In genomic region chr10:125333209-125333591, GRCh38 we compare ENCODE assay signal across 26 cellular contexts.
"Had no signal": no experiment of that assay in that cellular context is flagged by ENCODE, and none has a peak within 500 bp of the region (broad histone marks: within the 10 kb centered on the region; RNA-seq: fewer than 3 reads in every experiment).

No MANE protein-coding gene starts in this region.

- ATAC-seq: gastroesophageal sphincter; lower lobe of right lung; natural killer cell; stimulated activated naive CD8-positive, alpha-beta T cell treated with anti-CD3 and anti-CD28 coated beads, Interleukin-15, Interleukin-2, amounts not matched to agents 100 U/mL and 50 U/mL, for 24 hours had no signal

- H3K27ac ChIP-seq: brain microvascular endothelial cell, epithelial cell of prostate, esophagus squamous epithelium, gastroesophageal sphincter, lower lobe of right lung, spleen, thoracic aorta, uterus, VCaP had no signal

- H3K27me3 ChIP-seq: brain microvascular endothelial cell, esophagus squamous epithelium, gastroesophageal sphincter, uterus had no signal

- DNase-seq: activated CD4-positive, alpha-beta T cell treated with anti-CD3 and anti-CD28 coated beads for 4 hours; activated CD4-positive, alpha-beta T cell treated with anti-CD3 and anti-CD28 coated beads, Interleukin-2, amount 50 U/mL, for 4 hours; activated CD8-positive, alpha-beta memory T cell treated with anti-CD3 and anti-CD28 coated beads for 24 hours; activated gamma-delta T cell treated with Interleukin-2 at 50 U/mL for 16 hours; activated naive CD4-positive, alpha-beta T cell treated with anti-CD3 and anti-CD28 coated beads, Interleukin-2, amount 50 U/mL, for 16 hours; amniotic stem cell; brain microvascular endothelial cell; dermis blood vessel endothelial cell; effector CD4-positive, alpha-beta T cell; esophagus squamous epithelium; immature natural killer cell; kidney; lower lobe of right lung; mesendoderm; natural killer cell; spleen; stimulated activated naive CD8-positive, alpha-beta T cell treated with anti-CD3 and anti-CD28 coated beads, Interleukin-15, Interleukin-2, amounts not matched to agents 100 U/mL and 50 U/mL, for 24 hours; SW 1271; T-helper 9 cell; uterus had no signal

- H3K36me3 ChIP-seq: brain microvascular endothelial cell, esophagus squamous epithelium, gastroesophageal sphincter, lower lobe of right lung, spleen, thoracic aorta, uterus had no signal

- FAIRE-seq: astrocyte, kidney, TTC549 had no signal

- H3K4me3 ChIP-seq: esophagus squamous epithelium, gastroesophageal sphincter, lower lobe of right lung, spleen, thoracic aorta, uterus had no signal

- H3K4me1 ChIP-seq: esophagus squamous epithelium, gastroesophageal sphincter, lower lobe of right lung, spleen, uterus had no signal

- H3K9me3 ChIP-seq: esophagus squamous epithelium, gastroesophageal sphincter, lower lobe of right lung, spleen, thoracic aorta, uterus had no signal
